26 cellular contexts compared by ENCODE assay signal in the genomic region with DNA sequence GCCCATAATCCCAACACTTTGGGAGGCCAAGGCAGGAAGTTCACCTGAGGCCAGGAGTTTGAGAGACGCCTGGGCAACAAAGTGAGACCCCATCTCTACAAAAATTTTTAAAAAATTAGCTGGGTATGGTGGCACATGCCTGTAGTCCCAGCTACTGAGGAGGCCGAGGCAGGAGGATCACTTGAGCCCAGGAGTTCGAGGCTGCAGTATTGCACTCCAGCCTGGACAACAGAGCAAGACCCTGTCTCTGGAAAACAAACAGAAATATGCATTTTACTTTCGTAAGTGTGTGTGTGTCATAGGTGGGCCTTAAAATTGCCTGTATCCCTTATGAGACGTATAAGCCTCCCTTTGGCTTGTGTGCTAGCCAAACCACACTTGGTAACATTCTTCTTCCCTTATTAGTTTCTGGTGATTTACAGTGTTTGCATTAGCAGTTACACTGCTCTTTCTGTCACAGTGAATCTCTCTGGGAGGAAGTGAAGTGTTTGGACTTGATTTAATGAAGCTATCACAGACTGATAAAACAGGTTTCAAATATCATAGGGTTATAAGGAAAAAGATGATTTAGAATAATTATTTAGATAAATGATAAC. TPM values are rescaled to one million over a fixed set of nuclear protein-coding genes. Genes with fewer than 3 reads are reported as not detected.
"Had no signal": no experiment of that assay in that cellular context is flagged by ENCODE, and none has a peak within 500 bp of the region (broad histone marks: within the 10 kb centered on the region; RNA-seq: fewer than 3 reads in every experiment).

No MANE protein-coding gene starts in this region.

- H3K36me3 ChIP-seq: adrenal gland, esophagus squamous epithelium, heart right ventricle, lower lobe of right lung, neural progenitor cell, pancreas, right atrium auricular region, tibial artery had no signal

- H3K27ac ChIP-seq: adrenal gland, esophagus squamous epithelium, heart right ventricle, lower lobe of right lung, neural progenitor cell, pancreas, psoas muscle, right atrium auricular region, skin epidermis, tibial artery had no signal

- H3K9me3 ChIP-seq: adrenal gland, esophagus squamous epithelium, heart right ventricle, lower lobe of right lung, pancreas, psoas muscle, right atrium auricular region, tibial artery had no signal

- H3K27me3 ChIP-seq: adrenal gland, esophagus squamous epithelium, heart right ventricle, neural progenitor cell, pancreas, right atrium auricular region, tibial artery had no signal

- H3K4me2 ChIP-seq: neural progenitor cell had no signal

- H2AFZ ChIP-seq: neural progenitor cell had no signal

- H3K4me3 ChIP-seq: adrenal gland, esophagus squamous epithelium, heart right ventricle, lower lobe of right lung, neural progenitor cell, pancreas, psoas muscle, right atrium auricular region, skin epidermis, tibial artery had no signal

- ATAC-seq: activated CD4-positive, alpha-beta T cell treated with anti-CD3 and anti-CD28 coated beads for 36 hours; activated T-helper 17 cell treated with anti-CD3 and anti-CD28 coated beads, Interleukin-2, amount 50 U/mL, for 72 hours; heart right ventricle; lower lobe of right lung; naive thymus-derived CD4-positive, alpha-beta T cell; pancreas; psoas muscle had no signal

- DNase-seq: activated B cell treated with CpG ODN at 0.5 μM for 24 hours; activated CD4-positive, alpha-beta T cell treated with anti-CD3 and anti-CD28 coated beads for 36 hours; activated CD4-positive, alpha-beta T cell treated with anti-CD3 and anti-CD28 coated beads, Interleukin-2, amount 50 U/mL, for 4 hours; activated CD8-positive, alpha-beta memory T cell treated with anti-CD3 and anti-CD28 coated beads for 24 hours; activated CD8-positive, alpha-beta memory T cell treated with anti-CD3 and anti-CD28 coated beads, Interleukin-2, amount 50 U/mL, for 4 hours; activated naive CD4-positive, alpha-beta T cell; activated T-cell treated with anti-CD3 and anti-CD28 coated beads, Interleukin-2, amount 50 U/mL, for 24 hours; adrenal gland; cortex of kidney; endodermal cell; esophagus squamous epithelium; heart right ventricle; lower lobe of right lung; naive thymus-derived CD4-positive, alpha-beta T cell; pancreas; psoas muscle; stimulated activated CD4-positive, alpha-beta T cell treated with anti-CD3 and anti-CD28 coated beads, Interleukin-1b, Interleukin-23, amount 100 ng/mL, for 48 hours; substantia nigra; T1000; tibial artery had no signal

- H3K9ac ChIP-seq: neural progenitor cell had no signal

- H3K4me1 ChIP-seq: adrenal gland, esophagus squamous epithelium, heart right ventricle, lower lobe of right lung, pancreas, psoas muscle, right atrium auricular region, tibial artery had no signal

- FAIRE-seq: keratinocyte, pancreas, urothelium cell line had no signal

RNA-seq across cellular contexts. Expression of a gene that starts 48.9 kb away (rescaled TPM):
- total RNA-seq: activated T-helper 17 cell treated with anti-CD3 and anti-CD28 coated beads, Interleukin-2, amount 50 U/mL, for 72 hours had no signal
